ENCODE assay signal across 21 cellular contexts in genomic region chr5:59609501-59610265, GRCh38.
A peak's percentile ranks its signal among the peaks of the same experiment; 100 is the strongest.
DNase-seq lines count a peak whose midpoint lies in the region; ATAC-seq and TF ChIP-seq lines count a peak whose summit lies in the region.
"Had no signal": no experiment of that assay in that cellular context is flagged by ENCODE, and none has a peak within 500 bp of the region (broad histone marks: within the 10 kb centered on the region; RNA-seq: fewer than 3 reads in every experiment).

No MANE protein-coding gene starts in this region.

- no peaks in the 10 kb centered on the region for H3K27me3 ChIP-seq in CD8-positive, alpha-beta T cell (ENCODE audit: insufficient read depth, low read length)
- H3K27me3 ChIP-seq: upper lobe of right lung had no signal

- POLR2A ChIA-PET in CD8-positive, alpha-beta T cell (lab: Charles Lee): no interaction called here

- intact Hi-C loops in CD8-positive, alpha-beta T cell (cut with DNase I, micrococcal nuclease): no loop called here
- intact Hi-C loops in CD14-positive monocyte (cut with micrococcal nuclease): no loop called here

- ATAC-seq in activated T-cell treated with anti-CD3 and anti-CD28 coated beads, Interleukin-2, amount 50 U/mL, for 4 hours: peak; percentile 62 to 65
- ATAC-seq in GM21786 (IDR thresholded peaks at IDR 0.05; ENCODE audit: unreplicated experiment) (peak; percentile 44), HG02973 (IDR thresholded peaks at IDR 0.05; ENCODE audit: unreplicated experiment) (no peak)
- ATAC-seq in stimulated activated effector memory CD8-positive, alpha-beta T cell treated with anti-CD3 and anti-CD28 coated beads, Interleukin-12 subunit alpha, Interleukin-12 subunit beta, amount 100 ng/mL, for 72 hours: peak; percentile 61
- ATAC-seq in CD8-positive, alpha-beta T cell: no peak
- ATAC-seq: GM23338, heart right ventricle, Panc1, upper lobe of right lung had no signal

- DNase-seq in activated T-cell treated with anti-CD3 and anti-CD28 coated beads, Interleukin-2, amount 50 U/mL, for 4 hours: no peak
- DNase-seq in activated T-cell treated with anti-CD3 and anti-CD28 coated beads for 4 hours: no peak
- no peak for DNase-seq in stimulated activated effector memory CD8-positive, alpha-beta T cell treated with anti-CD3 and anti-CD28 coated beads, Interleukin-12 subunit alpha, Interleukin-12 subunit beta, amount 100 ng/mL, for 72 hours (ENCODE audit: low spot score in 2 of 2)
- DNase-seq in CD8-positive, alpha-beta T cell: no peak
- DNase-seq in CD14-positive monocyte (ENCODE audit: low spot score): no peak
- DNase-seq: caudate nucleus; COR-L47; effector CD4-positive, alpha-beta T cell; heart right ventricle; midbrain; NCI-H1092 treated with DMSO at 0.1 percent for 48 hours; NCI-H2171; NCI-H748 treated with DMSO at 0.1 percent for 48 hours; occipital lobe; SK-N-SH; upper lobe of right lung had no signal

- TF ChIP-seq CTCF in CD8-positive, alpha-beta T cell (IDR thresholded peaks at IDR 0.05): no peak
- no peak for TF ChIP-seq CTCF in CD14-positive monocyte (IDR thresholded peaks at IDR 0.05)

- no peaks in the 10 kb centered on the region for H3K36me3 Mint-ChIP-seq in activated T-cell treated with anti-CD3 and anti-CD28 coated beads, Interleukin-2, amount 50 U/mL, for 4 hours (ENCODE audit: insufficient read depth)
- peaks cover 5% of the 10 kb centered on the region for H3K36me3 Mint-ChIP-seq in T-helper 1 cell treated with Interleukin-12 subunit alpha and Interleukin-12 subunit beta and Interleukin-4 antibody, amounts not matched to agents 30 μg/mL and 1 μg/mL, for 36 hours (ENCODE audit: low read depth)
- no peaks in the 10 kb centered on the region for H3K36me3 Mint-ChIP-seq in stimulated activated effector memory CD8-positive, alpha-beta T cell treated with anti-CD3 and anti-CD28 coated beads, Interleukin-12 subunit alpha, Interleukin-12 subunit beta, amount 100 ng/mL, for 72 hours
- no peaks in the 10 kb centered on the region for H3K36me3 Mint-ChIP-seq in CD8-positive, alpha-beta T cell
- no peaks in the 10 kb centered on the region for H3K36me3 Mint-ChIP-seq in CD14-positive monocyte

- H3K27me3 Mint-ChIP-seq in activated T-cell treated with anti-CD3 and anti-CD28 coated beads, Interleukin-2, amount 50 U/mL, for 4 hours (ENCODE audit: low read depth): peaks cover 7% of the 10 kb centered on the region
- no peaks in the 10 kb centered on the region for H3K27me3 Mint-ChIP-seq in T-helper 1 cell treated with Interleukin-12 subunit alpha and Interleukin-12 subunit beta and Interleukin-4 antibody, amounts not matched to agents 30 μg/mL and 1 μg/mL, for 36 hours (ENCODE audit: low read depth)
- H3K27me3 Mint-ChIP-seq in CD8-positive, alpha-beta T cell (ENCODE audit: low read depth): peaks cover 7% of the 10 kb centered on the region
- peaks cover 0 to 2% (median 0%) of the 10 kb centered on the region in 3 donors for H3K27me3 Mint-ChIP-seq in CD14-positive monocyte (ENCODE audit: low read depth in 3 of 3)

- no peak overlapping the region for H3K4me3 Mint-ChIP-seq in activated T-cell treated with anti-CD3 and anti-CD28 coated beads, Interleukin-2, amount 50 U/mL, for 4 hours
- H3K4me3 Mint-ChIP-seq in T-helper 1 cell treated with Interleukin-12 subunit alpha and Interleukin-12 subunit beta and Interleukin-4 antibody, amounts not matched to agents 30 μg/mL and 1 μg/mL, for 36 hours: peak overlapping the region; percentile 29
- H3K4me3 Mint-ChIP-seq in stimulated activated effector memory CD8-positive, alpha-beta T cell treated with anti-CD3 and anti-CD28 coated beads, Interleukin-12 subunit alpha, Interleukin-12 subunit beta, amount 100 ng/mL, for 72 hours: no peak overlapping the region
- no peak overlapping the region for H3K4me3 Mint-ChIP-seq in CD8-positive, alpha-beta T cell
- H3K4me3 Mint-ChIP-seq in CD14-positive monocyte: no peak overlapping the region
- H3K4me3 Mint-ChIP-seq: GM23338 had no signal

- H3K9me3 Mint-ChIP-seq in activated T-cell treated with anti-CD3 and anti-CD28 coated beads, Interleukin-2, amount 50 U/mL, for 4 hours: no peaks in the 10 kb centered on the region
- peaks cover 15% of the 10 kb centered on the region for H3K9me3 Mint-ChIP-seq in T-helper 1 cell treated with Interleukin-12 subunit alpha and Interleukin-12 subunit beta and Interleukin-4 antibody, amounts not matched to agents 30 μg/mL and 1 μg/mL, for 36 hours
- H3K9me3 Mint-ChIP-seq in stimulated activated effector memory CD8-positive, alpha-beta T cell treated with anti-CD3 and anti-CD28 coated beads, Interleukin-12 subunit alpha, Interleukin-12 subunit beta, amount 100 ng/mL, for 72 hours: peaks cover 6% of the 10 kb centered on the region
- no peaks in the 10 kb centered on the region for H3K9me3 Mint-ChIP-seq in CD8-positive, alpha-beta T cell
- H3K9me3 Mint-ChIP-seq in CD14-positive monocyte: no peaks in the 10 kb centered on the region
- H3K9me3 Mint-ChIP-seq: GM23338 had no signal

- CTCF ChIA-PET in CD8-positive, alpha-beta T cell (lab: Charles Lee): no interaction called here

- H3K4me3 ChIP-seq in CD8-positive, alpha-beta T cell (ENCODE audit: low read depth, low read length): no peak overlapping the region
- H3K4me3 ChIP-seq: GM23338, heart right ventricle, upper lobe of right lung had no signal

- H3K4me1 ChIP-seq in CD8-positive, alpha-beta T cell (ENCODE audit: insufficient read depth, low read length): no peaks in the 10 kb centered on the region
- H3K4me1 ChIP-seq: heart right ventricle, upper lobe of right lung had no signal

- no peaks in the 10 kb centered on the region for H3K9me3 ChIP-seq in CD8-positive, alpha-beta T cell (ENCODE audit: low read length)
- H3K9me3 ChIP-seq: SK-N-SH, upper lobe of right lung had no signal

- H3K4me1 Mint-ChIP-seq in activated T-cell treated with anti-CD3 and anti-CD28 coated beads, Interleukin-2, amount 50 U/mL, for 4 hours (ENCODE audit: low read depth): peaks cover 2% of the 10 kb centered on the region
- peaks cover 38% of the 10 kb centered on the region for H3K4me1 Mint-ChIP-seq in T-helper 1 cell treated with Interleukin-12 subunit alpha and Interleukin-12 subunit beta and Interleukin-4 antibody, amounts not matched to agents 30 μg/mL and 1 μg/mL, for 36 hours (ENCODE audit: low read depth)
- no peaks in the 10 kb centered on the region for H3K4me1 Mint-ChIP-seq in stimulated activated effector memory CD8-positive, alpha-beta T cell treated with anti-CD3 and anti-CD28 coated beads, Interleukin-12 subunit alpha, Interleukin-12 subunit beta, amount 100 ng/mL, for 72 hours
- H3K4me1 Mint-ChIP-seq in CD8-positive, alpha-beta T cell (ENCODE audit: low read depth): no peaks in the 10 kb centered on the region
- H3K4me1 Mint-ChIP-seq in CD14-positive monocyte: peaks cover 4% of the 10 kb centered on the region

- no peaks in the 10 kb centered on the region for H3K36me3 ChIP-seq in CD8-positive, alpha-beta T cell (ENCODE audit: insufficient read depth, low read length)
- H3K36me3 ChIP-seq: heart right ventricle, upper lobe of right lung had no signal

- peak overlapping the region; percentile 89 for H3K27ac Mint-ChIP-seq in T-helper 1 cell treated with Interleukin-12 subunit alpha and Interleukin-12 subunit beta and Interleukin-4 antibody, amounts not matched to agents 30 μg/mL and 1 μg/mL, for 36 hours
- no peak overlapping the region for H3K27ac Mint-ChIP-seq in stimulated activated effector memory CD8-positive, alpha-beta T cell treated with anti-CD3 and anti-CD28 coated beads, Interleukin-12 subunit alpha, Interleukin-12 subunit beta, amount 100 ng/mL, for 72 hours
- H3K27ac Mint-ChIP-seq in CD8-positive, alpha-beta T cell: no peak overlapping the region
- no peak overlapping the region for H3K27ac Mint-ChIP-seq in CD14-positive monocyte
- H3K27ac Mint-ChIP-seq: GM23338 had no signal

- no peak overlapping the region for H3K27ac ChIP-seq in CD8-positive, alpha-beta T cell (ENCODE audit: low read depth, low read length)
- H3K27ac ChIP-seq: heart right ventricle, upper lobe of right lung had no signal

Comparison
In these comparisons a context has a peak if more than half of its experiments do, and no peak if none do; other contexts are left out.
1. ATAC-seq: peak in activated T-cell treated with anti-CD3 and anti-CD28 coated beads, Interleukin-2, amount 50 U/mL, for 4 hours (2 of 2), GM21786 (single experiment) and stimulated activated effector memory CD8-positive, alpha-beta T cell treated with anti-CD3 and anti-CD28 coated beads, Interleukin-12 subunit alpha, Interleukin-12 subunit beta, amount 100 ng/mL, for 72 hours (single experiment); none in CD8-positive, alpha-beta T cell (single experiment) and HG02973 (single experiment).